Comparison of ENCODE assay signal across 23 cellular contexts in the genomic region with DNA sequence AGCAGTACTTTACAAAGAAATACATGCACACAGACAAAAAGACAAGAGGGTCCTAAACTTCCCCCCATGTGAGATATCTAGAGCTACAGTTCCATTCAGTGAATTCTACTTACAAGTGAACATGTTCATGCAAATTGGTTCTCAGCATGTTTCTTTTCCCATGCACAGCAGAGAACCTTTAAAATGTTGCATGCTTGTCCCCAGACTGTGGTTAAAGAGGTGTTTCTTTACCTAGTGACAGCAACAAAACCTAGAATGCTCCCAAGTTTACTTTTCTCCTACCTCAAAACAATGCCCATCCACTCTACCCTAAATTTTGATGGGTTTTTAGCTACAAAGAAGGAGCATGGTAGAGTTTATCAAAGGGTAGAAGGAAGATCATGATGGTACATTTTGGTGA.
"Had no signal": no experiment of that assay in that cellular context is flagged by ENCODE, and none has a peak within 500 bp of the region (broad histone marks: within the 10 kb centered on the region; RNA-seq: fewer than 3 reads in every experiment).

No MANE protein-coding gene starts in this region.

- H3K9me3 Mint-ChIP-seq: stimulated activated naive CD8-positive, alpha-beta T cell treated with anti-CD3 and anti-CD28 coated beads, Interleukin-15, amount 100 ng/mL, for 72 hours had no signal

- H3K4me1 ChIP-seq: testis, vagina had no signal

- H3K27me3 ChIP-seq: dorsolateral prefrontal cortex, gastroesophageal sphincter, neutrophil, ovary, testis, tibial nerve, upper lobe of right lung, vagina had no signal

- H3K4me3 Mint-ChIP-seq: naive thymus-derived CD8-positive, alpha-beta T cell; stimulated activated naive B cell treated with anti-CD40 and anti-IgM and Interleukin-4, amounts not matched to agents 10 μg/mL and 1 μg/mL and 100 μg/mL, for 72 hours; stimulated activated naive CD8-positive, alpha-beta T cell treated with anti-CD3 and anti-CD28 coated beads, Interleukin-15, amount 100 ng/mL, for 72 hours had no signal

- H3K9me3 ChIP-seq: gastroesophageal sphincter, mucosa of descending colon, neutrophil, ovary, testis, tibial nerve, upper lobe of right lung, vagina had no signal

- H3K27ac ChIP-seq: dorsolateral prefrontal cortex, neutrophil, ovary, testis, tibial nerve, upper lobe of right lung, vagina had no signal

- ATAC-seq: esophagus mucosa; gastroesophageal sphincter; left lobe of liver; mucosa of descending colon; naive thymus-derived CD8-positive, alpha-beta T cell; right cardiac atrium; stimulated activated naive B cell treated with anti-CD40 and anti-IgM and Interleukin-4, amounts not matched to agents 10 μg/mL and 1 μg/mL and 100 μg/mL, for 72 hours; stimulated activated naive CD8-positive, alpha-beta T cell treated with anti-CD3 and anti-CD28 coated beads, Interleukin-15, amount 100 ng/mL, for 72 hours; upper lobe of right lung had no signal

- H3K4me1 Mint-ChIP-seq: naive thymus-derived CD8-positive, alpha-beta T cell; stimulated activated naive CD8-positive, alpha-beta T cell treated with anti-CD3 and anti-CD28 coated beads, Interleukin-15, amount 100 ng/mL, for 72 hours had no signal

- H3K4me3 ChIP-seq: dorsolateral prefrontal cortex, gastroesophageal sphincter, mucosa of descending colon, ovary, testis, tibial nerve, upper lobe of right lung, vagina had no signal

- H3K27ac Mint-ChIP-seq: naive thymus-derived CD8-positive, alpha-beta T cell; stimulated activated naive CD8-positive, alpha-beta T cell treated with anti-CD3 and anti-CD28 coated beads, Interleukin-15, amount 100 ng/mL, for 72 hours had no signal

- H3K36me3 Mint-ChIP-seq: naive thymus-derived CD8-positive, alpha-beta T cell; stimulated activated naive B cell treated with anti-CD40 and anti-IgM and Interleukin-4, amounts not matched to agents 10 μg/mL and 1 μg/mL and 100 μg/mL, for 72 hours had no signal

- DNase-seq: cortex of kidney; dorsolateral prefrontal cortex; effector CD8-positive, alpha-beta T cell; foreskin fibroblast; glutamatergic neuron; mammary epithelial cell; mucosa of descending colon; naive thymus-derived CD8-positive, alpha-beta T cell; ovary; right cardiac atrium; stimulated activated CD4-positive, alpha-beta T cell treated with anti-CD3 and anti-CD28 coated beads, Interleukin-15, amount 100 ng/mL, for 24 hours; stimulated activated CD4-positive, alpha-beta T cell treated with anti-CD3 and anti-CD28 coated beads, Interleukin-1b, Interleukin-23, amount 100 ng/mL, for 48 hours; stimulated activated CD4-positive, alpha-beta T cell treated with anti-CD3 and anti-CD28 coated beads, Interleukin-4, amount 100 ng/mL, for 4 hours; stimulated activated naive B cell treated with anti-CD40 and anti-IgM and Interleukin-4, amounts not matched to agents 10 μg/mL and 1 μg/mL and 100 μg/mL, for 72 hours; stimulated activated naive CD8-positive, alpha-beta T cell treated with anti-CD3 and anti-CD28 coated beads, Interleukin-15, amount 100 ng/mL, for 72 hours; testis; upper lobe of right lung had no signal

- H3K36me3 ChIP-seq: neutrophil, ovary had no signal
